ENCODE assay signal across 8 cellular contexts in genomic region chr15:67048281-67049279, GRCh38. TPM values are rescaled to one million over a fixed set of nuclear protein-coding genes. Genes with fewer than 3 reads are reported as not detected.
A peak's percentile ranks its signal among the peaks of the same experiment; 100 is the strongest.
DNase-seq lines count a peak whose midpoint lies in the region; ATAC-seq and TF ChIP-seq lines count a peak whose summit lies in the region.

No MANE protein-coding gene starts in this region.

- peaks cover 24% of the 10 kb centered on the region for H3F3A ChIP-seq in SK-N-SH (replicated peaks; ENCODE audit: insufficient read depth)

- 54% methylated on average over 9 of the region's 9 CpGs for WGBS in SK-N-SH (ENCODE audit: low lambda C conversion rate)

- TF ChIP-seq CTCF in SK-N-SH (IDR thresholded peaks at IDR 0.05) (no peak), foreskin keratinocyte (conservative IDR thresholded peaks at IDR 0.05) (no peak), retinal pigment epithelial cell (conservative IDR thresholded peaks at IDR 0.05; ENCODE audit: low read depth, low read length) (no peak)

- no peak for TF ChIP-seq POLR2A in GM18505 (IDR thresholded peaks at IDR 0.05; ENCODE audit: borderline replicate concordance, extremely low read depth, insufficient read depth, insufficient read length)

- CTCF ChIA-PET in SK-N-SH (lab: Yijun Ruan, JAX): no interaction called here

- H3K79me2 ChIP-seq in SK-N-SH (ENCODE audit: insufficient read depth): no peaks in the 10 kb centered on the region

- H3K27me3 ChIP-seq in SK-N-SH (ENCODE audit: insufficient read depth): no peaks in the 10 kb centered on the region
- no peaks in the 10 kb centered on the region for H3K27me3 ChIP-seq in foreskin keratinocyte

- ATAC-seq in foreskin keratinocyte: peak; percentile 64
- ATAC-seq in GM18505 (IDR thresholded peaks at IDR 0.05; ENCODE audit: unreplicated experiment): no peak
- ATAC-seq in GM18520 (IDR thresholded peaks at IDR 0.05; ENCODE audit: unreplicated experiment): no peak

- H3K4me3 ChIP-seq in SK-N-SH (ENCODE audit: low read depth in 2 of 2, low read length in 1 of 2): no peak overlapping the region
- no peak overlapping the region for H3K4me3 ChIP-seq in retinal pigment epithelial cell (ENCODE audit: low read length)

- no peak for TF ChIP-seq RAD21 in SK-N-SH (IDR thresholded peaks at IDR 0.05; ENCODE audit: low read length)

- H3K4me1 ChIP-seq in SK-N-SH (ENCODE audit: control insufficient read depth in 1 of 2, insufficient read depth in 2 of 2, low read depth in 1 of 2, low read length in 1 of 2): peaks cover 3 to 23% of the 10 kb centered on the region in 2 experiments; a peak in 3 of 4 replicates
- H3K4me1 ChIP-seq in foreskin keratinocyte: peaks cover 27% of the 10 kb centered on the region

- H2AFZ ChIP-seq in SK-N-SH (ENCODE audit: low read depth): peak overlapping the region; percentile 30; the same call in 1 of the 2 replicates

- peak overlapping the region in 1 of 2 experiments; percentile 66; a peak in 2 of 4 replicates for H3K27ac ChIP-seq in SK-N-SH (ENCODE audit: low read depth in 2 of 2, low read length in 1 of 2)
- H3K27ac ChIP-seq in foreskin keratinocyte: peak overlapping the region; percentile 54

- H3K9ac ChIP-seq in SK-N-SH: peak overlapping the region; percentile 46; the same call in 1 of the 2 replicates

- no peaks in the 10 kb centered on the region for H3K9me3 ChIP-seq in SK-N-SH

- peak overlapping the region; percentile 29 for H3K4me2 ChIP-seq in SK-N-SH

- no peaks in the 10 kb centered on the region for H3K36me3 ChIP-seq in SK-N-SH (replicated peaks in 1 of 2; ENCODE audit: control insufficient read depth in 1 of 2, insufficient read depth in 2 of 2, low read length in 1 of 2)

- DNase-seq in DMS53 (lab: John Stamatoyannopoulos, UW) (peak; percentile 76), SK-N-SH (no peak), foreskin keratinocyte (peak; percentile 92 to 94), retinal pigment epithelial cell (ENCODE audit: low read depth) (peak; percentile 92), RPMI8226 (no peak), NCI-H748 treated with DMSO at 0.1 percent for 48 hours (lab: John Stamatoyannopoulos, UW) (no peak)

- no peaks in the 10 kb centered on the region for H3K9me2 ChIP-seq in SK-N-SH

- POLR2A ChIA-PET in SK-N-SH (lab: Yijun Ruan, JAX): no interaction called here

- H4K20me1 ChIP-seq in SK-N-SH (ENCODE audit: insufficient read depth): no peaks in the 10 kb centered on the region

- TF ChIP-seq EP300 in SK-N-SH (IDR thresholded peaks at IDR 0.05; ENCODE audit: borderline replicate concordance in 1 of 2, low read depth in 1 of 2, low read length in 1 of 2): no peak

TF ChIP-seq in SK-N-SH, 30 proteins besides CTCF, POLR2A, EP300 and RAD21:
- TF ChIP-seq, protein P1, sequence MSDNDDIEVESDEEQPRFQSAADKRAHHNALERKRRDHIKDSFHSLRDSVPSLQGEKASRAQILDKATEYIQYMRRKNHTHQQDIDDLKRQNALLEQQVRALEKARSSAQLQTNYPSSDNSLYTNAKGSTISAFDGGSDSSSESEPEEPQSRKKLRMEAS (IDR thresholded peaks at IDR 0.05; ENCODE audit: low read depth): peak; percentile 40
- no peak for TF ChIP-seq FOXM1 (IDR thresholded peaks at IDR 0.05; ENCODE audit: low read depth)
- no peak for TF ChIP-seq MEF2A (IDR thresholded peaks at IDR 0.05; ENCODE audit: borderline replicate concordance, low read depth)
- peak; percentile 29; the same call in 1 of the 2 replicates for TF ChIP-seq TCF12 (IDR thresholded peaks at IDR 0.05)
- TF ChIP-seq NFIC (IDR thresholded peaks at IDR 0.05; ENCODE audit: borderline replicate concordance): no peak
- TF ChIP-seq JUND (IDR thresholded peaks at IDR 0.05): peak; percentile 41; the same call in 1 of the 2 replicates
- no peak for TF ChIP-seq POLR2AphosphoS5 (IDR thresholded peaks at IDR 0.05; ENCODE audit: low read depth, low read length)
- TF ChIP-seq ELF1 (IDR thresholded peaks at IDR 0.05): no peak
- no peak for TF ChIP-seq SIN3A (IDR thresholded peaks at IDR 0.05; ENCODE audit: borderline replicate concordance, low read depth, low read length)
- TF ChIP-seq, protein P2, sequence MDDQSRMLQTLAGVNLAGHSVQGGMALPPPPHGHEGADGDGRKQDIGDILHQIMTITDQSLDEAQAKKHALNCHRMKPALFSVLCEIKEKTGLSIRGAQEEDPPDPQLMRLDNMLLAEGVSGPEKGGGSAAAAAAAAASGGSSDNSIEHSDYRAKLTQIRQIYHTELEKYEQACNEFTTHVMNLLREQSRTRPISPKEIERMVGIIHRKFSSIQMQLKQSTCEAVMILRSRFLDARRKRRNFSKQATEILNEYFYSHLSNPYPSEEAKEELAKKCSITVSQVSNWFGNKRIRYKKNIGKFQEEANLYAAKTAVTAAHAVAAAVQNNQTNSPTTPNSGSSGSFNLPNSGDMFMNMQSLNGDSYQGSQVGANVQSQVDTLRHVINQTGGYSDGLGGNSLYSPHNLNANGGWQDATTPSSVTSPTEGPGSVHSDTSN (IDR thresholded peaks at IDR 0.05): 0 out of 2 replicates have a peak, but pooled peaks have one; percentile 9
- no peak for TF ChIP-seq CHD2 (IDR thresholded peaks at IDR 0.05; ENCODE audit: low read length, partially characterized antibody)
- no peak for TF ChIP-seq TAF1 (IDR thresholded peaks at IDR 0.05; ENCODE audit: borderline replicate concordance, low read depth, low read length)
- no peak for TF ChIP-seq RCOR1 (IDR thresholded peaks at IDR 0.05; ENCODE audit: low read length)
- TF ChIP-seq YY1 (IDR thresholded peaks at IDR 0.05; ENCODE audit: low read depth): no peak
- no peak for TF ChIP-seq TEAD4 (IDR thresholded peaks at IDR 0.05; ENCODE audit: borderline replicate concordance, insufficient read depth)
- no peak for TF ChIP-seq ZBTB33 (IDR thresholded peaks at IDR 0.05; ENCODE audit: borderline replicate concordance, low read depth)
- TF ChIP-seq GABPA (IDR thresholded peaks at IDR 0.05; ENCODE audit: low read depth): no peak
- TF ChIP-seq EZH2phosphoT487 (IDR thresholded peaks at IDR 0.05; ENCODE audit: borderline replicate concordance, low read depth): no peak

RNA-seq across cellular contexts. Expression of gene SMAD3, which starts 16.8 kb away (rescaled TPM):
- polyA plus RNA-seq in SK-N-SH (2012; rRNA removed): 18.0 and 19.5 TPM in 2 replicates
- polyA plus RNA-seq in SK-N-SH (2012; cell fraction: cytosol; rRNA removed): 12.0 and 14.6 TPM in 2 replicates
- polyA plus RNA-seq in SK-N-SH (2012; cell fraction: nucleus; rRNA removed): 47.4 and 59.5 TPM in 2 replicates
- total RNA-seq in foreskin keratinocyte: 49.9 and 57.4 TPM in 2 replicates
- 27.2 and 29.4 TPM in 2 replicates for polyA plus RNA-seq in foreskin keratinocyte

Comparison
In these comparisons a context has a peak if more than half of its experiments do, and no peak if none do; other contexts are left out.
1. DNase-seq: peak in DMS53 (single experiment), foreskin keratinocyte (2 of 2) and retinal pigment epithelial cell (single experiment); none in SK-N-SH (single experiment), RPMI8226 (single experiment) and NCI-H748 treated with DMSO at 0.1 percent for 48 hours (single experiment).